ENCODE assay signal across 14 cellular contexts in the genomic region with DNA sequence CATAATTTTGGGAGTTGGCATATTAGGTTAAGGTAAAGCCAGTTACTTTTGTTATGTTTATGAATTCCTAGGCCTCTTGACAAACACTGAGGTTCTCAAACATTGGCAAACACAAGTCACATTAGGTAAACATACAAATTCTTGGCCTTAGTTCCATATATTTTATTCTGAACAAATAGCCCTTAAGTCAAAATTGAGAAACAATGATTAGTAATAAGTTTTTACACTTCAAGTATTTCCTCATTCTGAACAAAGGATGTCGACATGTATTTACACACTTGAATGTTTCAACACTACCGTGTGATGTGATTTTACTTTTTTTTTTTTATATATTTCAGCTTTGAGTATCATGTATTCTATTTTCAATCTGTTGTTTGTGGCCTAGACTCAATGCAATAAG. TPM values are rescaled to one million over a fixed set of nuclear protein-coding genes. Genes with fewer than 3 reads are reported as not detected.
DNase-seq lines count a peak whose midpoint lies in the region; ATAC-seq and TF ChIP-seq lines count a peak whose summit lies in the region.
"Had no signal": no experiment of that assay in that cellular context is flagged by ENCODE, and none has a peak within 500 bp of the region (broad histone marks: within the 10 kb centered on the region; RNA-seq: fewer than 3 reads in every experiment).

No MANE protein-coding gene starts in this region.

- no peaks in the 10 kb centered on the region for H3K36me3 ChIP-seq in GM23248 (ENCODE audit: low read depth)
- no peaks in the 10 kb centered on the region for H3K36me3 ChIP-seq in PC-3 (ENCODE audit: low read depth, low read length)
- H3K36me3 ChIP-seq in mesenchymal stem cell (ENCODE audit: control insufficient read depth in 1 of 2, insufficient read depth in 2 of 2, low read depth in 1 of 2, low read length in 2 of 2), result peaks cover 0 to 3% of the 10 kb centered on the region in 2 experiments
- H3K36me3 ChIP-seq: thoracic aorta had no signal

- H2BK5ac ChIP-seq in mesenchymal stem cell (ENCODE audit: low read depth, low read length, poor library complexity, severe bottlenecking), result no peak overlapping the region

- H3K4me1 ChIP-seq in GM23248 (ENCODE audit: insufficient read depth) (peaks cover 2% of the 10 kb centered on the region), PC-3 (ENCODE audit: insufficient read depth, low read length) (peaks cover 31% of the 10 kb centered on the region), mesenchymal stem cell (ENCODE audit: control insufficient read depth, insufficient read depth, low read depth, low read length) (peaks cover 3% of the 10 kb centered on the region)

- peak overlapping the region; percentile 66 for H3K27ac Mint-ChIP-seq in dendritic cell treated with granulocyte-macrophage colony-stimulating factor and Interleukin-4, amounts not matched to agents 40 ng/mL and 50 ng/mL, for 4 days
- H3K27ac Mint-ChIP-seq: activated naive CD4-positive, alpha-beta T cell treated with anti-CD3 and anti-CD28 coated beads, Interleukin-2, amount 10 ng/mL, durations not matched to agents 7 days and 5 days had no signal

- H4K91ac ChIP-seq in mesenchymal stem cell (ENCODE audit: low read length), result no peak overlapping the region

- peaks cover 17% of the 10 kb centered on the region for H3F3A ChIP-seq in GM23248 (ENCODE audit: insufficient read depth)
- H3F3A ChIP-seq in PC-3 (ENCODE audit: low read length, unreplicated experiment), result no peaks in the 10 kb centered on the region

- H3K4me1 Mint-ChIP-seq in dendritic cell treated with granulocyte-macrophage colony-stimulating factor and Interleukin-4, amounts not matched to agents 40 ng/mL and 50 ng/mL, for 4 days (ENCODE audit: low read depth), result peaks cover 36% of the 10 kb centered on the region

- H3K4me2 ChIP-seq in GM23248 (ENCODE audit: unreplicated experiment) (no peak overlapping the region), PC-3 (ENCODE audit: low read length) (peak overlapping the region; percentile 58), mesenchymal stem cell (ENCODE audit: low read length, poor library complexity, severe bottlenecking) (no peak overlapping the region)
- H3K4me2 ChIP-seq: BLaER1 had no signal

- H3K14ac ChIP-seq in mesenchymal stem cell (ENCODE audit: low read length in 2 of 2), result no peak overlapping the region

- WGBS in GM23248 (ENCODE audit: low coverage in 1 of 2, low lambda C conversion rate in 2 of 2, missing lambda C conversion rate in 2 of 2), 2 experiments, result 66 to 72% methylated on average over 2 of the region's 2 CpGs
- WGBS in mesenchymal stem cell, result no CpG with 5 or more reads among the region's 2 CpGs

- H3K4me3 ChIP-seq in GM23248, result no peak overlapping the region
- no peak overlapping the region for H3K4me3 ChIP-seq in PC-3 (ENCODE audit: low read length)
- no peak overlapping the region for H3K4me3 ChIP-seq in mesenchymal stem cell (ENCODE audit: insufficient read depth in 1 of 2, low read depth in 1 of 2, low read length in 2 of 2)
- H3K4me3 ChIP-seq: BLaER1, thoracic aorta had no signal

- H3K27me3 ChIP-seq in GM23248 (replicated peaks; ENCODE audit: insufficient read depth), result no peaks in the 10 kb centered on the region
- no peaks in the 10 kb centered on the region for H3K27me3 ChIP-seq in PC-3 (ENCODE audit: low read length)
- H3K27me3 ChIP-seq in mesenchymal stem cell (ENCODE audit: control insufficient read depth in 1 of 2, insufficient read depth in 1 of 2, low read length in 2 of 2), result no peaks in the 10 kb centered on the region
- H3K27me3 ChIP-seq: BLaER1 had no signal

- no peaks in the 10 kb centered on the region for H3K36me3 Mint-ChIP-seq in dendritic cell treated with granulocyte-macrophage colony-stimulating factor and Interleukin-4, amounts not matched to agents 40 ng/mL and 50 ng/mL, for 4 days (ENCODE audit: low read depth)

- POLR2A ChIA-PET in PC-3 (lab: Charles Lee; ENCODE audit: unreplicated experiment), result no interaction called here

- peak; percentile 43 for ATAC-seq in PC-3
- ATAC-seq in HG02870 (IDR thresholded peaks at IDR 0.05; ENCODE audit: unreplicated experiment), result no peak
- no peak for ATAC-seq in left cardiac atrium

- TF ChIP-seq CTCF in PC-3 (conservative IDR thresholded peaks at IDR 0.05; ENCODE audit: low read depth, low read length), result no peak

- intact Hi-C loops in PC-3 (cut with micrococcal nuclease) (loop anchor here (2.0 kb wide), 2 partner anchors 20 to 112 kb away; a partner anchor contains a TSS), posterior cingulate gyrus (cut with DNase I) (no loop called here), left cardiac atrium (cut with DNase I) (no loop called here)
- intact Hi-C loops in dendritic cell treated with granulocyte-macrophage colony-stimulating factor and Interleukin-4, amounts not matched to agents 40 ng/mL and 50 ng/mL, for 4 days (cut with micrococcal nuclease), result loop anchor here (10.0 kb wide), 1 partner anchor 1362 kb away; a partner anchor contains a TSS

- H3K9me2 ChIP-seq in GM23248 (ENCODE audit: insufficient read depth) (no peaks in the 10 kb centered on the region), PC-3 (replicated peaks; ENCODE audit: low read length) (no peaks in the 10 kb centered on the region)

- H2BK120ac ChIP-seq in mesenchymal stem cell (ENCODE audit: low read depth, low read length), result no peak overlapping the region

- H3K9me3 ChIP-seq in GM23248 (ENCODE audit: low read depth), result no peaks in the 10 kb centered on the region
- H3K9me3 ChIP-seq in PC-3 (ENCODE audit: low read length), result no peaks in the 10 kb centered on the region
- no peaks in the 10 kb centered on the region for H3K9me3 ChIP-seq in mesenchymal stem cell (ENCODE audit: control insufficient read depth, low read length)
- H3K9me3 ChIP-seq: thoracic aorta had no signal

- in situ Hi-C loops in GM23248 (cut with MboI) (no loop called here), G401 (cut with HindIII; ENCODE audit: low sequenced_read_pairs) (no loop called here)

- peaks cover 59% of the 10 kb centered on the region for H3K79me2 ChIP-seq in GM23248 (ENCODE audit: insufficient read depth)
- H3K79me2 ChIP-seq in PC-3 (ENCODE audit: low read length), result peaks cover 37% of the 10 kb centered on the region

- H3K4ac ChIP-seq in mesenchymal stem cell (ENCODE audit: low read depth in 1 of 2, low read length in 2 of 2), result no peak overlapping the region

- H3K9me3 Mint-ChIP-seq in dendritic cell treated with granulocyte-macrophage colony-stimulating factor and Interleukin-4, amounts not matched to agents 40 ng/mL and 50 ng/mL, for 4 days, result peaks cover 15% of the 10 kb centered on the region

- H3K9ac ChIP-seq in GM23248 (no peak overlapping the region), PC-3 (ENCODE audit: low read length) (no peak overlapping the region), mesenchymal stem cell (ENCODE audit: low read length) (no peak overlapping the region)
- H3K9ac ChIP-seq: BLaER1 had no signal

- H3K23ac ChIP-seq in mesenchymal stem cell (ENCODE audit: low read length in 2 of 2), result no peak overlapping the region

- CTCF ChIA-PET in PC-3 (lab: Charles Lee), result no interaction called here

- H3K27me3 Mint-ChIP-seq in dendritic cell treated with granulocyte-macrophage colony-stimulating factor and Interleukin-4, amounts not matched to agents 40 ng/mL and 50 ng/mL, for 4 days, result no peaks in the 10 kb centered on the region
- H3K27me3 Mint-ChIP-seq: activated naive CD4-positive, alpha-beta T cell treated with anti-CD3 and anti-CD28 coated beads, Interleukin-2, amount 10 ng/mL, durations not matched to agents 7 days and 5 days had no signal

- H2BK15ac ChIP-seq in mesenchymal stem cell (ENCODE audit: low read depth, poor library complexity, severe bottlenecking), result no peak overlapping the region

- BruUV-seq in PC-3 (replicated peaks; lab: Mats Ljungman, UMichigan), result no TSS peak

- H3K79me1 ChIP-seq in mesenchymal stem cell (replicated peaks; ENCODE audit: low read length, poor library complexity, severe bottlenecking), result peaks cover 13% of the 10 kb centered on the region

- H4K20me1 ChIP-seq in GM23248 (ENCODE audit: insufficient read depth) (no peaks in the 10 kb centered on the region), PC-3 (ENCODE audit: low read length) (no peaks in the 10 kb centered on the region)
- H4K20me1 ChIP-seq: BLaER1 had no signal

- H4K8ac ChIP-seq in mesenchymal stem cell (ENCODE audit: low read length), result no peak overlapping the region

- no peak overlapping the region for H3K4me3 Mint-ChIP-seq in dendritic cell treated with granulocyte-macrophage colony-stimulating factor and Interleukin-4, amounts not matched to agents 40 ng/mL and 50 ng/mL, for 4 days
- H3K4me3 Mint-ChIP-seq: activated naive CD4-positive, alpha-beta T cell treated with anti-CD3 and anti-CD28 coated beads, Interleukin-2, amount 10 ng/mL, durations not matched to agents 7 days and 5 days had no signal

- H2AFZ ChIP-seq in GM23248 (no peak overlapping the region), PC-3 (ENCODE audit: low read length) (no peak overlapping the region), mesenchymal stem cell (ENCODE audit: low read depth, low read length) (no peak overlapping the region)

- DNase-seq in GM23248 (peak; percentile 39), PC-3 (peak; percentile 80), mesenchymal stem cell (peak; percentile 50), posterior cingulate gyrus (no peak), G401 (ENCODE audit: low spot score) (no peak), left cardiac atrium (no peak)
- DNase-seq: activated CD8-positive, alpha-beta memory T cell treated with anti-CD3 and anti-CD28 coated beads, Interleukin-2, amount 50 U/mL, for 4 hours; activated naive CD4-positive, alpha-beta T cell treated with anti-CD3 and anti-CD28 coated beads, Interleukin-2, amount 10 ng/mL, durations not matched to agents 7 days and 5 days; NCI-H1092 treated with DMSO at 0.1 percent for 48 hours; stimulated activated CD4-positive, alpha-beta T cell treated with anti-CD3 and anti-CD28 coated beads, Interleukin-4, amount 100 ng/mL, for 4 hours had no signal

- H3K27ac ChIP-seq in GM23248 (no peak overlapping the region), PC-3 (ENCODE audit: low read length) (peak overlapping the region; percentile 40), mesenchymal stem cell (ENCODE audit: low read length, poor library complexity, severe bottlenecking) (no peak overlapping the region)
- H3K27ac ChIP-seq: BLaER1, thoracic aorta had no signal

- no peak overlapping the region for H2AK5ac ChIP-seq in mesenchymal stem cell (ENCODE audit: low read length, severe bottlenecking)

- no peak overlapping the region for H3K18ac ChIP-seq in mesenchymal stem cell (ENCODE audit: low read depth in 1 of 2, low read length in 2 of 2)

- H2BK12ac ChIP-seq in mesenchymal stem cell (ENCODE audit: low read length in 2 of 2), result no peak overlapping the region

RNA-seq across cellular contexts. Expression of a gene that starts 3.8 kb away (rescaled TPM):
- 60.8 and 115 TPM in 2 replicates for total RNA-seq in GM23248 (2014; rRNA removed; shearing (Covaris generic))
- 68.6 and 75.6 TPM in 2 replicates for polyA plus RNA-seq in GM23248 (2016; fragmentation: Nextera tagmentation; extraction: Ambion mirVana)
- total RNA-seq in PC-3 (2014; rRNA removed) (24.2 and 34.5 TPM in 2 replicates), left cardiac atrium (10 to 100 TPM; 41.1 to 62.9 TPM)
- polyA plus RNA-seq in mesenchymal stem cell (2013, experiment 1 of 2), result 45.8 TPM
- 47.5 TPM for polyA plus RNA-seq in mesenchymal stem cell (2013, experiment 2 of 2)
- 35.3 and 47.4 TPM in 2 replicates for total RNA-seq in G401 (2014; rRNA removed; shearing (Covaris generic))

Comparison
In these comparisons a context has a peak if more than half of its experiments do, and no peak if none do; other contexts are left out.
1. DNase-seq: peak in GM23248 (single experiment), PC-3 (single experiment) and mesenchymal stem cell (single experiment); none in posterior cingulate gyrus (0 of 10), G401 (single experiment) and left cardiac atrium (single experiment).
2. intact Hi-C loops: an anchor here in PC-3 (2.0 kb wide) and dendritic cell treated with granulocyte-macrophage colony-stimulating factor and Interleukin-4, amounts not matched to agents 40 ng/mL and 50 ng/mL, for 4 days (10.0 kb wide); none called in posterior cingulate gyrus and left cardiac atrium.